In the genomic region with DNA sequence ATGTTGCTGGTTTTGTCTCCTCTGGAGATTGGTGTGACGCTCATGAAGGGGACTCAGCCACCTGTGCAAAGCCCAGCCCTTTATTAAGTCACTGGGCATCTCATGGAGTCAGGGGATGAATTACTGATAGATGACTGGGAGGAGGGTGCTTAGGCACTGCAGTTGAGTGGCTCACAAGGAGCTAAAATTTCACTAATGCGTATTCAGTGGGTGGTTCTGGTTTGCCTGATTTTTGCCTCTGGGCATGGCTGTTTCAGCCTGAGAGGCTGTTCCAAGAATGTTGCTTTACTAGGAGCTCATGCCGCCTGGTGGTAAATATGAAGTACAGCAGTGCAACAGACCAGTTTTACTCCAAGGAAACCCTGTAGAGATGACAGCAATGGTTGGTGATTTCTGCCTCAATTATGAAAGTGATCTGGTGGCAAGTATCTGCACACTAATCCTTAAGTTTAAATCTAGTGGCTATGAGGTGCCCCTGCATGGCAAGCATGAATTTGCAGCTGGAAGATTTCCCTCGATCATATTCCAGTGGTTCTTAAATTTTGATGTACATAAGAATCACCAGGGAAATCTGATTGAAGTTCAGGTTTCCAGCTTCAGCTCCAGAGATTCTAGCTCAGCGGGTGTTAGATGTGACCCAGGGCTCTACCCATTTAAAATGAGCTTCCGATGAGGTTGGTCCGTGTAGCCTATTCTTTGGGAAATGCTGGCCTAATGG, we compare ENCODE assay signal across 8 cellular contexts. TPM values are rescaled to one million over a fixed set of nuclear protein-coding genes. Genes with fewer than 3 reads are reported as not detected.
DNase-seq lines count a peak whose midpoint lies in the region; ATAC-seq and TF ChIP-seq lines count a peak whose summit lies in the region.

No MANE protein-coding gene starts in this region.

- peak overlapping the region; percentile 72 for H3K27ac ChIP-seq in thoracic aorta

- H3K9me3 ChIP-seq in thoracic aorta: no peaks in the 10 kb centered on the region

- H3K27ac Mint-ChIP-seq in activated CD4-positive, alpha-beta memory T cell treated with anti-CD3 and anti-CD28 coated beads, Interleukin-2, amount 10 ng/mL, durations not matched to agents 7 days and 5 days: no peak overlapping the region
- peak overlapping the region in 1 of 6 donors; percentile 38 for H3K27ac Mint-ChIP-seq in naive B cell

- H3K4me3 Mint-ChIP-seq in activated CD4-positive, alpha-beta memory T cell treated with anti-CD3 and anti-CD28 coated beads, Interleukin-2, amount 10 ng/mL, durations not matched to agents 7 days and 5 days: no peak overlapping the region
- peak overlapping the region in 1 of 8 donors; percentile 12 for H3K4me3 Mint-ChIP-seq in naive B cell

- peaks cover 31% of the 10 kb centered on the region for H3K36me3 Mint-ChIP-seq in activated CD4-positive, alpha-beta memory T cell treated with anti-CD3 and anti-CD28 coated beads, Interleukin-2, amount 10 ng/mL, durations not matched to agents 7 days and 5 days (ENCODE audit: low read depth)
- peaks cover 4 to 8% of the 10 kb centered on the region in 2 donors for H3K36me3 Mint-ChIP-seq in naive B cell

- peaks cover 21% of the 10 kb centered on the region for H3K4me1 Mint-ChIP-seq in activated CD4-positive, alpha-beta memory T cell treated with anti-CD3 and anti-CD28 coated beads, Interleukin-2, amount 10 ng/mL, durations not matched to agents 7 days and 5 days
- H3K4me1 Mint-ChIP-seq in naive B cell: peaks cover 11 to 17% (median 13%) of the 10 kb centered on the region in 3 donors

- peaks cover 0 to 7% of the 10 kb centered on the region in 2 donors for H3K4me1 ChIP-seq in thoracic aorta (ENCODE audit: control insufficient read depth in 1 of 2, low read depth in 2 of 2)

- POLR2A ChIA-PET in activated CD4-positive, alpha-beta memory T cell treated with anti-CD3 and anti-CD28 coated beads, Interleukin-2, amount 10 ng/mL, durations not matched to agents 7 days and 5 days (lab: Charles Lee): interaction anchor here (0.7 to 4.6 kb wide), 8 partner anchors 11 to 102 kb away, joined by 3 to 29 read pairs (median 4); a partner anchor contains a TSS

- peaks cover 27% of the 10 kb centered on the region for H3K36me3 ChIP-seq in thoracic aorta

- no peaks in the 10 kb centered on the region for H3K27me3 ChIP-seq in thoracic aorta (replicated peaks; ENCODE audit: insufficient read depth)

- ATAC-seq in GM18517 (IDR thresholded peaks at IDR 0.05; ENCODE audit: unreplicated experiment): peak; percentile 69
- peak; percentile 69 for ATAC-seq in HG03280 (IDR thresholded peaks at IDR 0.05; ENCODE audit: unreplicated experiment)
- ATAC-seq in esophagus mucosa: peak; percentile 86
- ATAC-seq in naive B cell (ENCODE audit: low read depth in 2 of 2): peak; percentile 62 to 70
- ATAC-seq in thoracic aorta (ENCODE audit: insufficient number of reproducible peaks, low FRiP score, low read depth): peak; percentile 41

- CTCF ChIA-PET in activated CD4-positive, alpha-beta memory T cell treated with anti-CD3 and anti-CD28 coated beads, Interleukin-2, amount 10 ng/mL, durations not matched to agents 7 days and 5 days (lab: Charles Lee): interaction anchor here (0.5 to 7.4 kb wide), 37 partner anchors 9 to 369 kb away, joined by 3 to 211 read pairs (median 6); a partner anchor contains a TSS

- H3K4me3 ChIP-seq in AG10803 (ENCODE audit: low read length) (no peak overlapping the region), thoracic aorta (no peak overlapping the region)

- peak; percentile 95 for TF ChIP-seq CTCF in AG10803 (conservative IDR thresholded peaks at IDR 0.05; ENCODE audit: low read length)
- peak; percentile 94 for TF ChIP-seq CTCF in thoracic aorta (IDR thresholded peaks at IDR 0.05)

- H3K9me3 Mint-ChIP-seq in activated CD4-positive, alpha-beta memory T cell treated with anti-CD3 and anti-CD28 coated beads, Interleukin-2, amount 10 ng/mL, durations not matched to agents 7 days and 5 days: no peaks in the 10 kb centered on the region
- peaks cover 0 to 2% (median 0%) of the 10 kb centered on the region in 7 donors for H3K9me3 Mint-ChIP-seq in naive B cell

- H3K27me3 Mint-ChIP-seq in activated CD4-positive, alpha-beta memory T cell treated with anti-CD3 and anti-CD28 coated beads, Interleukin-2, amount 10 ng/mL, durations not matched to agents 7 days and 5 days: no peaks in the 10 kb centered on the region
- no peaks in the 10 kb centered on the region for H3K27me3 Mint-ChIP-seq in naive B cell

- peak; percentile 86 for DNase-seq in AG10803 (ENCODE audit: low read depth)
- DNase-seq in NCI-H510A treated with DMSO at 0.1 percent for 48 hours (lab: John Stamatoyannopoulos, UW): peak; percentile 82
- DNase-seq in activated CD4-positive, alpha-beta memory T cell treated with anti-CD3 and anti-CD28 coated beads, Interleukin-2, amount 10 ng/mL, durations not matched to agents 7 days and 5 days: peak; percentile 37
- DNase-seq in naive B cell: peak; percentile 32
- no peak for DNase-seq in thoracic aorta (ENCODE audit: low spot score)

RNA-seq across cellular contexts. Expression of a gene that starts 19.9 kb away (rescaled TPM):
- 10 to 100 TPM; 14.7 to 15.5 TPM for total RNA-seq in activated CD4-positive, alpha-beta memory T cell treated with anti-CD3 and anti-CD28 coated beads, Interleukin-2, amount 10 ng/mL, durations not matched to agents 7 days and 5 days
- total RNA-seq in esophagus mucosa (53.0 TPM), thoracic aorta (over 10,000 TPM in 1 of 2 donors, 1,000 to 10,000 TPM in 1; 4,797 to 12,240 TPM)
- 1 to 10 TPM in 1 of 6 donors, under 1 TPM in 3, not detected in 2; 0.44 to 1.4 (median 0.62) TPM for polyA plus RNA-seq in naive B cell (ENCODE audit: low read depth in 6 of 6)

RNA-seq across cellular contexts. Expression of a gene that starts 52.7 kb away (rescaled TPM):
- total RNA-seq in activated CD4-positive, alpha-beta memory T cell treated with anti-CD3 and anti-CD28 coated beads, Interleukin-2, amount 10 ng/mL, durations not matched to agents 7 days and 5 days: 10 to 100 TPM; 43.2 to 48.5 TPM
- total RNA-seq in esophagus mucosa: 2.5 TPM
- polyA plus RNA-seq in naive B cell (ENCODE audit: low read depth in 6 of 6): 1 to 10 TPM; 3.4 to 7.6 (median 5.0) TPM
- 10 to 100 TPM in 1 of 2 donors, 1 to 10 TPM in 1; 2.2 to 10.0 TPM for total RNA-seq in thoracic aorta

RNA-seq across cellular contexts. Expression of a gene that starts 57.9 kb away (rescaled TPM):
- 10 to 100 TPM; 91.1 to 96.4 TPM for total RNA-seq in activated CD4-positive, alpha-beta memory T cell treated with anti-CD3 and anti-CD28 coated beads, Interleukin-2, amount 10 ng/mL, durations not matched to agents 7 days and 5 days
- total RNA-seq in esophagus mucosa: 12.2 TPM
- polyA plus RNA-seq in naive B cell (ENCODE audit: low read depth in 6 of 6): 1 to 10 TPM in 3 of 6 donors, under 1 TPM in 3; 0.40 to 4.1 (median 0.88) TPM
- total RNA-seq in thoracic aorta: 10 to 100 TPM; 24.0 to 32.6 TPM

Comparison
In these comparisons a context has a peak if more than half of its experiments do, and no peak if none do; other contexts are left out.
1. RNA of a gene that starts 19.9 kb away (total RNA-seq): 4,797 to 12,240 TPM in thoracic aorta; 53.0 TPM in esophagus mucosa (single experiment) and 14.7 to 15.5 TPM in activated CD4-positive, alpha-beta memory T cell treated with anti-CD3 and anti-CD28 coated beads, Interleukin-2, amount 10 ng/mL, durations not matched to agents 7 days and 5 days; every median in the first group is over 10 times any median in the second.
2. RNA of a gene that starts 52.7 kb away (total RNA-seq): 43.2 to 48.5 TPM in activated CD4-positive, alpha-beta memory T cell treated with anti-CD3 and anti-CD28 coated beads, Interleukin-2, amount 10 ng/mL, durations not matched to agents 7 days and 5 days; 2.2 to 10.0 TPM in thoracic aorta and 2.5 TPM in esophagus mucosa (single experiment); every median in the first group is over 4 times any median in the second.
3. Peak in every context shown above with its lines, with median percentiles within 50 percentile points of each other: ATAC-seq.